ENCODE assay signal across 5 cellular contexts in the genomic region with DNA sequence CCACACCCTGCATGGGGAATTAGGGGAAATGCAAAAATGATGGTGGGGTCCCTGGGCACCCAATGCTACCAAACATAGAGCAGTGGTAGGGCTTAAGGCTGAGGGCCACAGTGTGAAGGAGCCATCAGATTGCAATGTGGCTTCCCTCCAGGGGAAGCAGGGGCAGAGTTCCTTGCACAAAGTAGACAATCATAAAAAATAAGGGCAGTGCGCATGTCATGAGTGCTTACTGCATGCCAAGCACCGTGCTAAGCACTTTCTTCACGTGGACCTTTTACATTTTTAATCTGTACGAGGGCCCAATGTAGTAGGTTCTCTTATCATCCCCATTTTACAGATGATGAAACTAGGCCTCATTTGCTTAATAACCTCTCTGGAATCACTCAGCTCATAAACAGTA.
"Had no signal": no experiment of that assay in that cellular context is flagged by ENCODE, and none has a peak within 500 bp of the region (broad histone marks: within the 10 kb centered on the region; RNA-seq: fewer than 3 reads in every experiment).

No MANE protein-coding gene starts in this region.

- DNase-seq: IMR-90 had no signal

- FAIRE-seq: HepG2, HTR-8/SVneo, K562 had no signal

- ATAC-seq: HepG2, K562 had no signal

- H3K4me3 ChIP-seq: K562 had no signal

- H3K27ac ChIP-seq: HL-60 had no signal
